ENCODE assay signal across 8 cellular contexts in genomic region chr21:33362044-33362555, GRCh38.
DNase-seq lines count a peak whose midpoint lies in the region; ATAC-seq and TF ChIP-seq lines count a peak whose summit lies in the region.

No MANE protein-coding gene starts in this region.

- H3K36me3 ChIP-seq in BLaER1 treated with 17β-estradiol and CSF1 and Interleukin-3, amounts not matched to agents 10 nM and 100 nM, result peaks cover 10 to 28% (median 14%) of the 10 kb centered on the region in 11 experiments
- no peaks in the 10 kb centered on the region for H3K36me3 ChIP-seq in OCI-LY3 (replicated peaks; ENCODE audit: low read depth, low read length)
- H3K36me3 ChIP-seq in iPS-18a (ENCODE audit: control insufficient read depth, low read depth, low read length), result no peaks in the 10 kb centered on the region

- peak overlapping the region; percentile 90 for H2AFZ ChIP-seq in OCI-LY3 (ENCODE audit: low read depth, low read length)

- peaks cover 12 to 32% (median 20%) of the 10 kb centered on the region in 11 experiments for H3K9me3 ChIP-seq in BLaER1 treated with 17β-estradiol and CSF1 and Interleukin-3, amounts not matched to agents 10 nM and 100 nM (replicated peaks in 1 of 11)
- H3K9me3 ChIP-seq in OCI-LY3 (ENCODE audit: insufficient read depth, low read length), result peaks cover 10% of the 10 kb centered on the region; the same call in 1 of the 2 replicates
- peaks cover 4% of the 10 kb centered on the region for H3K9me3 ChIP-seq in iPS-18a (ENCODE audit: control insufficient read depth, low read depth, low read length)

- no peaks in the 10 kb centered on the region for H3K27me3 ChIP-seq in BLaER1 treated with 17β-estradiol and CSF1 and Interleukin-3, amounts not matched to agents 10 nM and 100 nM
- H3K27me3 ChIP-seq in OCI-LY3 (ENCODE audit: low read depth, low read length), result no peaks in the 10 kb centered on the region
- H3K27me3 ChIP-seq in iPS-18a (ENCODE audit: control insufficient read depth, insufficient read depth, low read length), result no peaks in the 10 kb centered on the region

- DNase-seq in activated T-helper 9 cell treated with anti-CD3 and anti-CD28 coated beads, Interleukin-2, amount 50 U/mL, for 16 hours (ENCODE audit: low read depth), result peak; percentile 20
- DNase-seq in stimulated activated CD4-positive, alpha-beta T cell treated with anti-CD3 and anti-CD28 coated beads, TNF-alpha, amount 100 ng/mL, for 1 hour (ENCODE audit: low read depth in 3 of 3, low spot score in 1 of 3), result peak in 2 of 3 donors; percentile 45 to 53
- DNase-seq in cortex of kidney (lab: John Stamatoyannopoulos, UW), result no peak
- DNase-seq in COLO829 (ENCODE audit: low spot score), result no peak

- peaks cover 29 to 79% (median 45%) of the 10 kb centered on the region in 10 experiments for H3K4me1 ChIP-seq in BLaER1 treated with 17β-estradiol and CSF1 and Interleukin-3, amounts not matched to agents 10 nM and 100 nM
- H3K4me1 ChIP-seq in OCI-LY3 (ENCODE audit: low read length) (peaks cover 23% of the 10 kb centered on the region), iPS-18a (ENCODE audit: control insufficient read depth, low read depth, low read length) (peaks cover 16% of the 10 kb centered on the region)

- peak overlapping the region; percentile 24 to 60 (median 42); a peak in 16 of 20 replicates for H3K4me3 ChIP-seq in BLaER1 treated with 17β-estradiol and CSF1 and Interleukin-3, amounts not matched to agents 10 nM and 100 nM
- H3K4me3 ChIP-seq in OCI-LY3 (ENCODE audit: low read length) (peak overlapping the region; percentile 75), iPS-18a (ENCODE audit: low read length) (peak overlapping the region; percentile 46)

- H3K79me2 ChIP-seq in OCI-LY3 (ENCODE audit: low read length), result no peaks in the 10 kb centered on the region

- peak overlapping the region; percentile 61 to 72 (median 71); a peak in 20 of 22 replicates for H3K9ac ChIP-seq in BLaER1 treated with 17β-estradiol and CSF1 and Interleukin-3, amounts not matched to agents 10 nM and 100 nM
- H3K9ac ChIP-seq in OCI-LY3 (ENCODE audit: low read length), result peak overlapping the region; percentile 61
- peak overlapping the region; percentile 44 for H3K9ac ChIP-seq in iPS-18a (ENCODE audit: low read length)

- peak overlapping the region; percentile 80 to 95 (median 90) for H3K4me2 ChIP-seq in BLaER1 treated with 17β-estradiol and CSF1 and Interleukin-3, amounts not matched to agents 10 nM and 100 nM
- H3K4me2 ChIP-seq in OCI-LY3 (ENCODE audit: low read length), result peak overlapping the region; percentile 95

- TF ChIP-seq CTCF in OCI-LY3 (IDR thresholded peaks at IDR 0.05; ENCODE audit: low read depth, low read length), result no peak

- H3K27ac ChIP-seq in BLaER1 treated with 17β-estradiol and CSF1 and Interleukin-3, amounts not matched to agents 10 nM and 100 nM, result peak overlapping the region; percentile 73 to 85 (median 80)
- peak overlapping the region; percentile 32; the same call in 1 of the 2 replicates for H3K27ac ChIP-seq in OCI-LY3 (ENCODE audit: low read length)
- H3K27ac ChIP-seq in iPS-18a (ENCODE audit: low read length), result peak overlapping the region; percentile 37

- ATAC-seq in HG03432 (IDR thresholded peaks at IDR 0.05; ENCODE audit: unreplicated experiment), result peak; percentile 52

- no peaks in the 10 kb centered on the region for H4K20me1 ChIP-seq in BLaER1 treated with 17β-estradiol and CSF1 and Interleukin-3, amounts not matched to agents 10 nM and 100 nM
- H4K20me1 ChIP-seq in OCI-LY3 (ENCODE audit: insufficient read depth, low read length), result no peaks in the 10 kb centered on the region

Comparison
In these comparisons a context has a peak if more than half of its experiments do, and no peak if none do; other contexts are left out.
1. DNase-seq: peak in activated T-helper 9 cell treated with anti-CD3 and anti-CD28 coated beads, Interleukin-2, amount 50 U/mL, for 16 hours (single experiment) and stimulated activated CD4-positive, alpha-beta T cell treated with anti-CD3 and anti-CD28 coated beads, TNF-alpha, amount 100 ng/mL, for 1 hour (2 of 3); none in cortex of kidney (single experiment) and COLO829 (single experiment).
2. Peak in every context shown above with its lines, with median percentiles within 50 percentile points of each other: H3K27ac ChIP-seq, H3K4me3 ChIP-seq and H3K9ac ChIP-seq.